ENCODE assay signal across 1 cellular context in the genomic region with DNA sequence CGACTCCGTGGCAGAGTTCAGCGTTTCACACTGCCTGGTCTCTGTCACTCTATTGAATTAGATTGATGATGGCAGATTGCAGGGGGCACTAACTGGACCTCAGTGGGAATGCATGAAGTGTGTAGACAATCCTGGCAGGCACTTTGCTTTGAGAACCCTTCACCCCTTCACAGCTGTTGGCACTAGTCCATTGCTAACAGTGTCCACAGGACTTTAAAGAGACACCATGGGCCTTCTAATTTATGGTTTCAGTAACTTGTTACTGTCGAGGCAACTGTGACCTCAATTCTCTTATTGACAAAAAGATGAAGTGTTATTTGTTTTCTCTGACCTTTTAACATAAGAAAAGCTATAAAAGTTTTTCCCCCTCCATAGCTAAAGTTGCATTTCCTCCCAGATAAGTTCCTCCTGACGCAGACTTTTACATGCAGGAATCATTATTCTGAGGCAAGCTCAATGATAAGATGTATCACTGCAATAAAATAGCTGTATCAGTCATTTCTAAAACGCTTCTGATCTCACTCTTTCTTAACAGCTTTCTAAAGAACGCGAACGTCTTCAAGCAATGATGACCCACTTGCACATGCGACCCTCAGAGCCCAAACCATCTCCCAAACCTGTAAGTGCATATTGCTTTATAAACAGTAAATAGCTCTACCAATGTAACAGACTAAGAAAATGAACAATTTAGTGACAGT.
TF ChIP-seq lines count a peak whose summit lies in the region.

No MANE protein-coding gene starts in this region.

TF ChIP-seq in H1, 55 proteins besides CTCF, POLR2A, EP300 and RAD21:
- TF ChIP-seq JUN (IDR thresholded peaks at IDR 0.05; ENCODE audit: low read depth, low read length) (no peak), HDAC6 (IDR thresholded peaks at IDR 0.05; ENCODE audit: low read depth, low read length) (no peak), BACH1 (IDR thresholded peaks at IDR 0.05; ENCODE audit: low read length) (no peak), CBX5 (IDR thresholded peaks at IDR 0.05; ENCODE audit: low read depth, low read length) (no peak), GABPA (IDR thresholded peaks at IDR 0.05; ENCODE audit: borderline replicate concordance, insufficient read depth, low read length) (no peak), KDM4A (IDR thresholded peaks at IDR 0.05; ENCODE audit: low read depth, low read length, severe bottlenecking) (no peak), SAP30 (IDR thresholded peaks at IDR 0.05; ENCODE audit: insufficient read depth, insufficient replicate concordance, low read length) (no peak), BRCA1 (IDR thresholded peaks at IDR 0.05; ENCODE audit: low read depth, low read length) (no peak), CHD1 (IDR thresholded peaks at IDR 0.05; ENCODE audit: low read depth, low read length) (no peak), GTF2F1 (IDR thresholded peaks at IDR 0.05; ENCODE audit: borderline replicate concordance, low read depth, low read length) (no peak), SP2 (IDR thresholded peaks at IDR 0.05; ENCODE audit: low read length) (no peak), CTBP2 (IDR thresholded peaks at IDR 0.05; ENCODE audit: borderline replicate concordance, insufficient read depth, insufficient read length, low read length) (no peak)
- TF ChIP-seq, protein P1, sequence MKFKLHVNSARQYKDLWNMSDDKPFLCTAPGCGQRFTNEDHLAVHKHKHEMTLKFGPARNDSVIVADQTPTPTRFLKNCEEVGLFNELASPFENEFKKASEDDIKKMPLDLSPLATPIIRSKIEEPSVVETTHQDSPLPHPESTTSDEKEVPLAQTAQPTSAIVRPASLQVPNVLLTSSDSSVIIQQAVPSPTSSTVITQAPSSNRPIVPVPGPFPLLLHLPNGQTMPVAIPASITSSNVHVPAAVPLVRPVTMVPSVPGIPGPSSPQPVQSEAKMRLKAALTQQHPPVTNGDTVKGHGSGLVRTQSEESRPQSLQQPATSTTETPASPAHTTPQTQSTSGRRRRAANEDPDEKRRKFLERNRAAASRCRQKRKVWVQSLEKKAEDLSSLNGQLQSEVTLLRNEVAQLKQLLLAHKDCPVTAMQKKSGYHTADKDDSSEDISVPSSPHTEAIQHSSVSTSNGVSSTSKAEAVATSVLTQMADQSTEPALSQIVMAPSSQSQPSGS (IDR thresholded peaks at IDR 0.05; ENCODE audit: low read length), result no peak
- TF ChIP-seq, protein P2, sequence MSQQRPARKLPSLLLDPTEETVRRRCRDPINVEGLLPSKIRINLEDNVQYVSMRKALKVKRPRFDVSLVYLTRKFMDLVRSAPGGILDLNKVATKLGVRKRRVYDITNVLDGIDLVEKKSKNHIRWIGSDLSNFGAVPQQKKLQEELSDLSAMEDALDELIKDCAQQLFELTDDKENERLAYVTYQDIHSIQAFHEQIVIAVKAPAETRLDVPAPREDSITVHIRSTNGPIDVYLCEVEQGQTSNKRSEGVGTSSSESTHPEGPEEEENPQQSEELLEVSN (IDR thresholded peaks at IDR 0.05), result no peak
- TF ChIP-seq, protein P3, sequence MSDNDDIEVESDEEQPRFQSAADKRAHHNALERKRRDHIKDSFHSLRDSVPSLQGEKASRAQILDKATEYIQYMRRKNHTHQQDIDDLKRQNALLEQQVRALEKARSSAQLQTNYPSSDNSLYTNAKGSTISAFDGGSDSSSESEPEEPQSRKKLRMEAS (IDR thresholded peaks at IDR 0.05), result no peak
- TF ChIP-seq, protein P4, sequence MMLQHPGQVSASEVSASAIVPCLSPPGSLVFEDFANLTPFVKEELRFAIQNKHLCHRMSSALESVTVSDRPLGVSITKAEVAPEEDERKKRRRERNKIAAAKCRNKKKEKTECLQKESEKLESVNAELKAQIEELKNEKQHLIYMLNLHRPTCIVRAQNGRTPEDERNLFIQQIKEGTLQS (IDR thresholded peaks at IDR 0.05; ENCODE audit: insufficient read depth, low read depth, low read length), result no peak
